In the genomic region with DNA sequence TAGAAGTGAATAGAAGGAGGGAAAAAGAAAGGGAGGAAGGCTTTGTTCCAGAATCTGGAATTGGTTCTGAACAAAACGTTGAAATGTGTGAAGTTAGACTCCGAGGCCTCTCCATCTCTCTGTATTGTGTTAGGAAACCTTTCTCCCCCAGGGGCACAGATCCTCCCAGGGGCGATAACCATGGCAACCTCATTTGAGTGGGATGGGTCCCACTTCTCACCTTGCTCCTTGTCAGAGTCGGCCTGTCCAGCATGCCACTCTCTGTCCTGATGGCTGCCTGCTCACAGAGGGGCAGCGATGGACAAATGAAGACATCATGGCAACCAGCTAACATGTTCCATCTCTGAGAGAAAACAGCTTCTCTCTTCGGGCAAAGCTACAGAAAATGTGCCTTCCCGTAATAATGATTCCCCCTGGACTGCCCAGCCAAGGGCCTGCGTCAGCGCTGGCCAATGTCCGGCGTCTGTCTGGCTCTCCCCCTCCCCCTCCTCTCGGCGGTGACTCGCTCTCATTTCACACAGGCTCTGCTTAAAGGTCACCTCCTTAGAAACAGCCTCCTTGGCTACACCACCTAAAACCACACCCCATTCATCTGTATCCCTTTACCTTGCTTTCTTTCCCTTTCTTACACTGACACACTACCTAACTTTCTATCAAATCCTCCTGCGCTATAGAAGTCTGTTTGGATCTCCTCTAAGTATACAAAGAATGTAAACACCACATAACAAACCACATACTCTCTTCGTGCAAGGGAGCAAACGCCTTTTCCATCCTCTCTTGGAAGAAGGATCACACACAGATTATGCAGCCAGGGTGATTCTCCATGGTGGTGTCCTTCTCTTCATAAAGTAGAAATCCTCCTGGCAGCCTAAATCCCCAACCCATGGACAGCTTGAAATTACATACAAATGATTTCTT, we compare ENCODE assay signal across 9 cellular contexts. TPM values are rescaled to one million over a fixed set of nuclear protein-coding genes. Genes with fewer than 3 reads are reported as not detected.
DNase-seq lines count a peak whose midpoint lies in the region; ATAC-seq and TF ChIP-seq lines count a peak whose summit lies in the region.
"Had no signal": no experiment of that assay in that cellular context is flagged by ENCODE, and none has a peak within 500 bp of the region (broad histone marks: within the 10 kb centered on the region; RNA-seq: fewer than 3 reads in every experiment).

No MANE protein-coding gene starts in this region.

- H3K9me3 ChIP-seq in SJCRH30 (replicated peaks) (no peaks in the 10 kb centered on the region), parathyroid adenoma (ENCODE audit: control insufficient read depth, low read length) (no peaks in the 10 kb centered on the region)

- DNase-seq in C1 segment of cervical spinal cord (lab: John Stamatoyannopoulos, UW) (peak in 9 of 14 donors; percentile 17 to 82 (median 38)), SJCRH30 (peak; percentile 49 to 55), globus pallidus (ENCODE audit: low spot score) (peak; percentile 36), NCI-H2081 treated with DMSO at 0.1 percent for 48 hours (lab: John Stamatoyannopoulos, UW) (no peak)
- DNase-seq: T-helper 1 cell had no signal

- TF ChIP-seq CTCF in parathyroid adenoma (IDR thresholded peaks at IDR 0.05): no peak

- H3K79me2 ChIP-seq in parathyroid adenoma: no peaks in the 10 kb centered on the region

- H2AFZ ChIP-seq in parathyroid adenoma: peak overlapping the region; percentile 58

- ATAC-seq in HG03457 (IDR thresholded peaks at IDR 0.05; ENCODE audit: unreplicated experiment): no peak
- ATAC-seq in HG03135 (IDR thresholded peaks at IDR 0.05; ENCODE audit: unreplicated experiment): no peak
- no peak for ATAC-seq in GM18502 (IDR thresholded peaks at IDR 0.05; ENCODE audit: poor library complexity, unreplicated experiment)

- no peaks in the 10 kb centered on the region for H3K27me3 ChIP-seq in SJCRH30
- no peaks in the 10 kb centered on the region for H3K27me3 ChIP-seq in parathyroid adenoma (ENCODE audit: control insufficient read depth, insufficient read depth, low read length)

- H3K27ac ChIP-seq in SJCRH30: peak overlapping the region; percentile 76
- H3K27ac ChIP-seq in parathyroid adenoma: no peak overlapping the region

- no peak overlapping the region for H3K4me2 ChIP-seq in parathyroid adenoma (ENCODE audit: low read length)

- no peak overlapping the region for H3K9ac ChIP-seq in parathyroid adenoma

- H3K4me1 ChIP-seq in SJCRH30 (peaks cover 10% of the 10 kb centered on the region), parathyroid adenoma (no peaks in the 10 kb centered on the region)

- H3K4me3 ChIP-seq in SJCRH30 (peak overlapping the region; percentile 46), parathyroid adenoma (ENCODE audit: low read depth, low read length) (no peak overlapping the region)

- H3K36me3 ChIP-seq in SJCRH30 (no peaks in the 10 kb centered on the region), parathyroid adenoma (ENCODE audit: control insufficient read depth, insufficient read depth, low read length) (no peaks in the 10 kb centered on the region)

RNA-seq across cellular contexts. Expression of a gene that starts 32.1 kb away (rescaled TPM):
- 12.6 and 13.7 TPM in 2 replicates for total RNA-seq in SJCRH30 (2014; rRNA removed; shearing (Covaris generic))
